In the genomic region with DNA sequence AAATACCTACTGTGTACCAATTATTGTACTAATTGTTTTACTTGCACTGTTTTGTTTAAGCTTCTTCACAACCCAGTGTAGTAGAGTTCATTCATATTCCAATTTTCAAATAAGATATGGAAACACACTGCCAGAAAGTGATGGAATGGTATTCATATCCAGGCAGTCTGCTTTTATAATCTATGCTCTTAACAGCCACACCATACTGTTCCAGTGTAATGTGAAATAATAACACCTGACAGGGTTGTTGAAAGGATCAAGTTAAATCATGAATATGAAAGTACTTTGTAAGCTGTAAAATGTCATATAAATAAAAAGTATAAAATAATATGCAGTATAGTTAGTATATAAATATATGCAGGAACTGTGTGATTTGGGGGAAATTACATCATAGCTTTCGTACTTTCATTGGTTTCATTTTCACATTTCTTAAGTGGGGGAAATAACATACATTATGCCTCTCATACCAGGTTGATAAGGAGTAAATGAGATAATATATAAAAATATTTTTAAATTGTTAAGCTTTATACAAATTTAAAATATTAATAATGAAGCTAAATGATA, we compare ENCODE assay signal across 16 cellular contexts.
DNase-seq lines count a peak whose midpoint lies in the region; ATAC-seq lines count a peak whose summit lies in the region.
"Had no signal": no experiment of that assay in that cellular context is flagged by ENCODE, and none has a peak within 500 bp of the region (broad histone marks: within the 10 kb centered on the region; RNA-seq: fewer than 3 reads in every experiment).

No MANE protein-coding gene starts in this region.

- no peak for ATAC-seq in stimulated activated naive CD8-positive, alpha-beta T cell treated with anti-CD3 and anti-CD28 coated beads, Interleukin-15, amount 100 ng/mL, for 72 hours
- ATAC-seq in HG03135 (IDR thresholded peaks at IDR 0.05; ENCODE audit: unreplicated experiment) (no peak), GM21423 (IDR thresholded peaks at IDR 0.05; ENCODE audit: unreplicated experiment) (no peak), HG02678 (IDR thresholded peaks at IDR 0.05; ENCODE audit: unreplicated experiment) (no peak)

- H3K4me1 Mint-ChIP-seq in activated naive CD4-positive, alpha-beta T cell treated with anti-CD3 and anti-CD28 coated beads, Interleukin-2, amount 10 ng/mL, durations not matched to agents 7 days and 5 days: peaks cover 8% of the 10 kb centered on the region
- H3K4me1 Mint-ChIP-seq in stimulated activated naive CD8-positive, alpha-beta T cell treated with anti-CD3 and anti-CD28 coated beads, Interleukin-15, amount 100 ng/mL, for 72 hours: no peaks in the 10 kb centered on the region

- DNase-seq in activated naive CD4-positive, alpha-beta T cell treated with anti-CD3 and anti-CD28 coated beads, Interleukin-2, amount 10 ng/mL, durations not matched to agents 7 days and 5 days: no peak
- DNase-seq in activated naive CD4-positive, alpha-beta T cell treated with anti-CD3 and anti-CD28 coated beads, Interleukin-2, amount 50 U/mL, for 16 hours: no peak
- DNase-seq in MV-4-11 (lab: John Stamatoyannopoulos, UW) (peak; percentile 30), dermis blood vessel endothelial cell (peak; percentile 24)
- DNase-seq in stimulated activated naive CD8-positive, alpha-beta T cell treated with anti-CD3 and anti-CD28 coated beads, Interleukin-15, amount 100 ng/mL, for 72 hours: no peak
- DNase-seq: adrenal gland; Calu3; caudate nucleus; Kasumi-1; NCI-H345; posterior cingulate gyrus; Right ventricle myocardium superior; stimulated activated naive CD4-positive, alpha-beta T cell had no signal

- H3K27ac Mint-ChIP-seq in activated naive CD4-positive, alpha-beta T cell treated with anti-CD3 and anti-CD28 coated beads, Interleukin-2, amount 10 ng/mL, durations not matched to agents 7 days and 5 days: no peak overlapping the region
- peak overlapping the region; percentile 82 to 83 for H3K27ac Mint-ChIP-seq in stimulated activated naive CD8-positive, alpha-beta T cell treated with anti-CD3 and anti-CD28 coated beads, Interleukin-15, amount 100 ng/mL, for 72 hours

- H3K36me3 Mint-ChIP-seq in activated naive CD4-positive, alpha-beta T cell treated with anti-CD3 and anti-CD28 coated beads, Interleukin-2, amount 10 ng/mL, durations not matched to agents 7 days and 5 days: no peaks in the 10 kb centered on the region

- H3K27me3 Mint-ChIP-seq in activated naive CD4-positive, alpha-beta T cell treated with anti-CD3 and anti-CD28 coated beads, Interleukin-2, amount 10 ng/mL, durations not matched to agents 7 days and 5 days: no peaks in the 10 kb centered on the region
- H3K27me3 Mint-ChIP-seq in stimulated activated naive CD8-positive, alpha-beta T cell treated with anti-CD3 and anti-CD28 coated beads, Interleukin-15, amount 100 ng/mL, for 72 hours: no peaks in the 10 kb centered on the region

- peak overlapping the region; percentile 3 for H3K4me3 Mint-ChIP-seq in activated naive CD4-positive, alpha-beta T cell treated with anti-CD3 and anti-CD28 coated beads, Interleukin-2, amount 10 ng/mL, durations not matched to agents 7 days and 5 days
- H3K4me3 Mint-ChIP-seq in stimulated activated naive CD8-positive, alpha-beta T cell treated with anti-CD3 and anti-CD28 coated beads, Interleukin-15, amount 100 ng/mL, for 72 hours: peak overlapping the region in 1 of 2 donors; percentile 57

- CTCF ChIA-PET in activated naive CD4-positive, alpha-beta T cell treated with anti-CD3 and anti-CD28 coated beads, Interleukin-2, amount 10 ng/mL, durations not matched to agents 7 days and 5 days (lab: Charles Lee): interaction anchor here (1.4 kb wide), 1 partner anchor 210 kb away, joined by 5 read pairs; no protein-coding TSS in a partner anchor

- no peaks in the 10 kb centered on the region for H3K9me3 Mint-ChIP-seq in activated naive CD4-positive, alpha-beta T cell treated with anti-CD3 and anti-CD28 coated beads, Interleukin-2, amount 10 ng/mL, durations not matched to agents 7 days and 5 days
- H3K9me3 Mint-ChIP-seq in stimulated activated naive CD8-positive, alpha-beta T cell treated with anti-CD3 and anti-CD28 coated beads, Interleukin-15, amount 100 ng/mL, for 72 hours: no peaks in the 10 kb centered on the region

Comparison
In these comparisons a context has a peak if more than half of its experiments do, and no peak if none do; other contexts are left out.
1. DNase-seq: peak in MV-4-11 (single experiment) and dermis blood vessel endothelial cell (single experiment); none in activated naive CD4-positive, alpha-beta T cell treated with anti-CD3 and anti-CD28 coated beads, Interleukin-2, amount 10 ng/mL, durations not matched to agents 7 days and 5 days (single experiment), activated naive CD4-positive, alpha-beta T cell treated with anti-CD3 and anti-CD28 coated beads, Interleukin-2, amount 50 U/mL, for 16 hours (single experiment) and stimulated activated naive CD8-positive, alpha-beta T cell treated with anti-CD3 and anti-CD28 coated beads, Interleukin-15, amount 100 ng/mL, for 72 hours (0 of 2).